15 cellular contexts compared by ENCODE assay signal in genomic region chr6:151229401-151230276, GRCh38. TPM values are rescaled to one million over a fixed set of nuclear protein-coding genes. Genes with fewer than 3 reads are reported as not detected.
DNase-seq lines count a peak whose midpoint lies in the region; TF ChIP-seq lines count a peak whose summit lies in the region.
"Had no signal": no experiment of that assay in that cellular context is flagged by ENCODE, and none has a peak within 500 bp of the region (broad histone marks: within the 10 kb centered on the region; RNA-seq: fewer than 3 reads in every experiment).

No MANE protein-coding gene starts in this region.

- H3K27ac ChIP-seq in HUES6 (ENCODE audit: low read depth, low read length), result peak overlapping the region; percentile 63; the same call in 1 of the 2 replicates
- H3K27ac ChIP-seq in ascending aorta, result no peak overlapping the region
- H3K27ac ChIP-seq: C4-2B, SJSA1, WERI-Rb-1 had no signal

- H3K36me3 ChIP-seq in HUES6 (ENCODE audit: control insufficient read depth, insufficient read depth, low read length), result no peaks in the 10 kb centered on the region
- no peaks in the 10 kb centered on the region for H3K36me3 ChIP-seq in ascending aorta
- H3K36me3 ChIP-seq: SJSA1, WERI-Rb-1 had no signal

- H3K4me1 ChIP-seq in HUES6 (ENCODE audit: control insufficient read depth, insufficient read depth, low read length) (peaks cover 12% of the 10 kb centered on the region), ascending aorta (no peaks in the 10 kb centered on the region)
- H3K4me1 ChIP-seq: SJSA1 had no signal

- no peak for TF ChIP-seq CTCF in ascending aorta (IDR thresholded peaks at IDR 0.05)

- H3K27me3 ChIP-seq in HUES6 (ENCODE audit: control insufficient read depth, insufficient read depth, low read length) (no peaks in the 10 kb centered on the region), ascending aorta (no peaks in the 10 kb centered on the region)
- H3K27me3 ChIP-seq: SJSA1 had no signal

- peak overlapping the region; percentile 30 for H3K9ac ChIP-seq in HUES6 (ENCODE audit: low read length)

- intact Hi-C loops in ascending aorta (cut with DNase I), result no loop called here

- H3K4me3 ChIP-seq in HUES6 (ENCODE audit: low read depth, low read length) (no peak overlapping the region), ascending aorta (no peak overlapping the region)
- H3K4me3 ChIP-seq: SJSA1 had no signal

- peak; percentile 25 for DNase-seq in UCSD-AML1 (lab: John Stamatoyannopoulos, UW; ENCODE audit: unreplicated experiment)
- DNase-seq in activated naive CD8-positive, alpha-beta T cell treated with anti-CD3 and anti-CD28 coated beads, Interleukin-2, amount 50 U/mL, for 16 hours (ENCODE audit: low read depth, low spot score), result peak; percentile 7
- DNase-seq in stimulated activated CD4-positive, alpha-beta T cell treated with anti-CD3 and anti-CD28 coated beads, Interleukin-4, amount 100 ng/mL, for 48 hours (ENCODE audit: low read depth in 2 of 2), result peak; percentile 40 to 61
- DNase-seq in NCI-H1694 treated with DMSO at 0.1 percent for 48 hours (lab: John Stamatoyannopoulos, UW), result no peak
- no peak for DNase-seq in ascending aorta (ENCODE audit: low spot score in 2 of 2)
- no peak for DNase-seq in foreskin melanocyte
- DNase-seq: cerebellar nuclear complex; HCEC 1CT; MM.1S; naive thymus-derived CD8-positive, alpha-beta T cell; NCI-H2171 treated with DMSO at 0.1 percent for 48 hours; WERI-Rb-1 had no signal

- H3K9me3 ChIP-seq in HUES6 (ENCODE audit: control insufficient read depth, insufficient read depth, low read depth, low read length), result no peaks in the 10 kb centered on the region
- H3K9me3 ChIP-seq in ascending aorta, result no peaks in the 10 kb centered on the region
- H3K9me3 ChIP-seq: SJSA1 had no signal

RNA-seq across cellular contexts. Expression of gene AKAP12, which starts 10.1 kb away (rescaled TPM):
- 53.9 TPM for total RNA-seq in ascending aorta
- total RNA-seq: naive thymus-derived CD8-positive, alpha-beta T cell had no signal

Comparison
In these comparisons a context has a peak if more than half of its experiments do, and no peak if none do; other contexts are left out.
1. DNase-seq: peak in UCSD-AML1 (single experiment), activated naive CD8-positive, alpha-beta T cell treated with anti-CD3 and anti-CD28 coated beads, Interleukin-2, amount 50 U/mL, for 16 hours (single experiment) and stimulated activated CD4-positive, alpha-beta T cell treated with anti-CD3 and anti-CD28 coated beads, Interleukin-4, amount 100 ng/mL, for 48 hours (2 of 2); none in NCI-H1694 treated with DMSO at 0.1 percent for 48 hours (single experiment), ascending aorta (0 of 2) and foreskin melanocyte (single experiment).